12 cellular contexts compared by ENCODE assay signal in the genomic region with DNA sequence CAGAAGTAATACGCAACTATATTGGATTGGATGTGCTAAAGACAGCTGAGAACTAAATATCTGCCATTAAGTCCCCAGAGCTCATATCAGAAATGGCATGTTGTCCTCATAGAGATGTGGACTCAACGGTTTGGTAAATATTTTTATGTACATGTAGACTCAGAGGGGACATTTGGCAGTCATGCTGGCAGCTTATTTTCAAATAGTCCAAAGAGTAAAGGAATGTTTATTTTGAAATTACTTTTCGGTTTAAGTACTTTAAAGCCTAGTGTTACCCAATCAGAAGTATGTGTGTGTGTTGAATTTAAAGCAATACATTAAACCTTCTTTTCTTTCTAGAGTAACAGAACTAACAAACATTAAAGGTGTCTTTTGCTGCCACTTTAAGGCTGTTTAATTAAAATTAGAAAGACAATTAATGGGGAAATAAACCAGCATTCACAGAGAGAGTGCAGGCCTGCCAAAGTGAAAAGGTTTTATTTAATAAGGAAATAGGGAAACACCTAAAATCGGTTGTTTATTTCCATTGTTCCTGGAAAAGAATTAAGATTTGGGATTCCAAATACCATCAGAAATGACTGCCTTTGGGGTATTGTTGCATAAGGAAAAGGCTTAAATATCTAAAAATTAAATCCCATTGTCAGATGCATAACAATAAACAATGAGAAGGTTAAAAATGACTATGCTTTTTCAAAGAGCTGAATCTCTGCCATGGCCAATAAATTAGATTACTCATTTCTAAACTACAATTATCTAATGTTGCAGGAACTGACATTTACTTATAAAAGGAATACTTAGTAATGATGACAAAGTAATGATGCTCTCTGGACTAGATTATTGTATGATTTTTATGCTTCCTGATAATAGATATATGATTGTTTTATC.
DNase-seq lines count a peak whose midpoint lies in the region; ATAC-seq and TF ChIP-seq lines count a peak whose summit lies in the region.
"Had no signal": no experiment of that assay in that cellular context is flagged by ENCODE, and none has a peak within 500 bp of the region (broad histone marks: within the 10 kb centered on the region; RNA-seq: fewer than 3 reads in every experiment).

No MANE protein-coding gene starts in this region.

- RAD21 ChIA-PET in HCT116 (lab: Charles Lee; ENCODE audit: low non-redundant PET in 1 of 2, low total read pairs in 2 of 2, uncharacterized antibody in 2 of 2, unreplicated experiment in 2 of 2): no interaction called here

- H3K4me1 ChIP-seq in HCT116 (ENCODE audit: control insufficient read depth in 1 of 2, insufficient read depth in 2 of 2, low read length in 2 of 2) (peaks cover 0 to 7% of the 10 kb centered on the region in 2 experiments; a peak in 1 of 4 replicates), rectal smooth muscle tissue (ENCODE audit: control insufficient read depth, insufficient read depth, low read length) (no peaks in the 10 kb centered on the region), prostate gland (replicated peaks) (no peaks in the 10 kb centered on the region)
- H3K4me1 ChIP-seq: neural progenitor cell had no signal

- peak overlapping the region; percentile 2; the same call in 1 of the 2 replicates for H3K4me2 ChIP-seq in HCT116 (ENCODE audit: low read length)
- H3K4me2 ChIP-seq: neural progenitor cell had no signal

- CTCF ChIA-PET in HCT116 (lab: Charles Lee): no interaction called here

- no peak for TF ChIP-seq RAD21 in HCT116 (IDR thresholded peaks at IDR 0.05; ENCODE audit: low read depth)

- 55% methylated on average over 4 of the region's 4 CpGs for WGBS in prostate gland

- DNase-seq in HCT116 (ENCODE audit: low read depth, low spot score): no peak
- peak; percentile 31 for DNase-seq in LHCN-M2 (ENCODE audit: low read depth)
- DNase-seq in prostate gland (ENCODE audit: low spot score): no peak
- no peak for DNase-seq in anterior cingulate cortex (lab: John Stamatoyannopoulos, UW)
- no peak for DNase-seq in T-helper 2 cell treated with Interferon-gamma antibody and Interleukin-4, amounts not matched to agents 5 μg/mL and 100 μg/mL, for 36 hours (ENCODE audit: low spot score)
- DNase-seq: head of caudate nucleus, NCI-H1417 treated with DMSO at 0.1 percent for 48 hours had no signal

- H3K4me1 Mint-ChIP-seq in T-helper 2 cell treated with Interferon-gamma antibody and Interleukin-4, amounts not matched to agents 5 μg/mL and 100 μg/mL, for 36 hours (ENCODE audit: low read depth): peaks cover 7% of the 10 kb centered on the region
- H3K4me1 Mint-ChIP-seq: neural progenitor cell had no signal

- H2AFZ ChIP-seq in HCT116 (ENCODE audit: low read depth, low read length, poor library complexity, severe bottlenecking): peak overlapping the region; percentile 36
- H2AFZ ChIP-seq: neural progenitor cell had no signal

- peak; percentile 23 for ATAC-seq in GM18873 (IDR thresholded peaks at IDR 0.05; ENCODE audit: low FRiP score, unreplicated experiment)
- ATAC-seq in HCT116: no peak
- no peak for ATAC-seq in HG02571 (IDR thresholded peaks at IDR 0.05; ENCODE audit: unreplicated experiment)

- H3K27ac Mint-ChIP-seq in T-helper 2 cell treated with Interferon-gamma antibody and Interleukin-4, amounts not matched to agents 5 μg/mL and 100 μg/mL, for 36 hours: no peak overlapping the region
- H3K27ac Mint-ChIP-seq: neural progenitor cell; T-helper 1 cell treated with Interleukin-12 subunit alpha and Interleukin-12 subunit beta and Interleukin-4 antibody, amounts not matched to agents 30 μg/mL and 1 μg/mL, for 36 hours had no signal

- H3K4me3 Mint-ChIP-seq in T-helper 2 cell treated with Interferon-gamma antibody and Interleukin-4, amounts not matched to agents 5 μg/mL and 100 μg/mL, for 36 hours: no peak overlapping the region
- H3K4me3 Mint-ChIP-seq: neural progenitor cell; T-helper 1 cell treated with Interleukin-12 subunit alpha and Interleukin-12 subunit beta and Interleukin-4 antibody, amounts not matched to agents 30 μg/mL and 1 μg/mL, for 36 hours had no signal

- TF ChIP-seq CTCF in HCT116 (IDR thresholded peaks at IDR 0.05 in 2 of 3, conservative IDR thresholded peaks at IDR 0.05 in 1 of 3; ENCODE audit: borderline replicate concordance in 1 of 3, insufficient read depth in 1 of 3, low read depth in 2 of 3, low read length in 2 of 3) (no peak), prostate gland (IDR thresholded peaks at IDR 0.05) (no peak)

- no peaks in the 10 kb centered on the region for H3K27me3 ChIP-seq in HCT116 (ENCODE audit: insufficient read depth, low read length)
- H3K27me3 ChIP-seq in rectal smooth muscle tissue (ENCODE audit: control insufficient read depth, insufficient read depth, low read length): no peaks in the 10 kb centered on the region
- H3K27me3 ChIP-seq in prostate gland (replicated peaks; ENCODE audit: insufficient read depth): no peaks in the 10 kb centered on the region
- H3K27me3 ChIP-seq: neural progenitor cell had no signal

- H4K20me1 ChIP-seq in HCT116 (ENCODE audit: insufficient read depth): no peaks in the 10 kb centered on the region

- intact Hi-C loops in HCT116 (cut with micrococcal nuclease) (no loop called here), prostate gland (cut with DNase I) (no loop called here)

- no peaks in the 10 kb centered on the region for H3K9me3 Mint-ChIP-seq in T-helper 2 cell treated with Interferon-gamma antibody and Interleukin-4, amounts not matched to agents 5 μg/mL and 100 μg/mL, for 36 hours
- H3K9me3 Mint-ChIP-seq: neural progenitor cell; T-helper 1 cell treated with Interleukin-12 subunit alpha and Interleukin-12 subunit beta and Interleukin-4 antibody, amounts not matched to agents 30 μg/mL and 1 μg/mL, for 36 hours had no signal

- H3K9ac ChIP-seq in HCT116 (ENCODE audit: low read length) (no peak overlapping the region), rectal smooth muscle tissue (ENCODE audit: low read length) (no peak overlapping the region)
- H3K9ac ChIP-seq: neural progenitor cell had no signal

- H3K36me3 Mint-ChIP-seq in T-helper 2 cell treated with Interferon-gamma antibody and Interleukin-4, amounts not matched to agents 5 μg/mL and 100 μg/mL, for 36 hours (ENCODE audit: low read depth): no peaks in the 10 kb centered on the region
- H3K36me3 Mint-ChIP-seq: neural progenitor cell had no signal

- no peaks in the 10 kb centered on the region for H3K9me2 ChIP-seq in HCT116 (ENCODE audit: insufficient read depth)

- no peaks in the 10 kb centered on the region for H3K9me3 ChIP-seq in HCT116 (ENCODE audit: control insufficient read depth in 1 of 2, insufficient read depth in 1 of 2, low read depth in 1 of 2, low read length in 2 of 2)
- H3K9me3 ChIP-seq in prostate gland: no peaks in the 10 kb centered on the region

- H3K36me3 ChIP-seq in HCT116 (ENCODE audit: control insufficient read depth in 1 of 2, insufficient read depth in 2 of 2, low read length in 2 of 2): no peaks in the 10 kb centered on the region
- H3K36me3 ChIP-seq in rectal smooth muscle tissue (ENCODE audit: control insufficient read depth, insufficient read depth, low read length): no peaks in the 10 kb centered on the region
- H3K36me3 ChIP-seq in prostate gland: no peaks in the 10 kb centered on the region
- H3K36me3 ChIP-seq: neural progenitor cell had no signal

- no peaks in the 10 kb centered on the region for H3K79me2 ChIP-seq in HCT116 (ENCODE audit: insufficient read depth, low read length)

- H3K4me3 ChIP-seq in HCT116 (replicated peaks in 1 of 2; ENCODE audit: low read depth in 1 of 2, low read length in 2 of 2) (no peak overlapping the region), rectal smooth muscle tissue (ENCODE audit: low read length) (no peak overlapping the region), prostate gland (no peak overlapping the region)
- H3K4me3 ChIP-seq: neural progenitor cell had no signal

- TF ChIP-seq POLR2A in HCT116 (IDR thresholded peaks at IDR 0.05; ENCODE audit: borderline replicate concordance, extremely low read depth, insufficient read depth, insufficient read length): no peak
- TF ChIP-seq POLR2A in prostate gland (IDR thresholded peaks at IDR 0.05): no peak

- no TSS peak for BruUV-seq in HCT116 (replicated peaks; lab: Mats Ljungman, UMichigan)

- POLR2A ChIA-PET in HCT116 (lab: Charles Lee): no interaction called here

- peaks cover 3% of the 10 kb centered on the region for H3K27me3 Mint-ChIP-seq in T-helper 2 cell treated with Interferon-gamma antibody and Interleukin-4, amounts not matched to agents 5 μg/mL and 100 μg/mL, for 36 hours (ENCODE audit: low read depth)

- no peak overlapping the region for H3K27ac ChIP-seq in HCT116 (ENCODE audit: low read depth, low read length)
- H3K27ac ChIP-seq in rectal smooth muscle tissue (ENCODE audit: low read depth, low read length): peak overlapping the region; percentile 8
- no peak overlapping the region for H3K27ac ChIP-seq in prostate gland
- H3K27ac ChIP-seq: neural progenitor cell had no signal

TF ChIP-seq in HCT116, 20 proteins besides CTCF, POLR2A, EP300 and RAD21:
- TF ChIP-seq SP1 (IDR thresholded peaks at IDR 0.05; ENCODE audit: low read depth): no peak
- no peak for TF ChIP-seq POLR2AphosphoS5 (IDR thresholded peaks at IDR 0.05; ENCODE audit: low read depth, low read length)
- TF ChIP-seq, protein P1, sequence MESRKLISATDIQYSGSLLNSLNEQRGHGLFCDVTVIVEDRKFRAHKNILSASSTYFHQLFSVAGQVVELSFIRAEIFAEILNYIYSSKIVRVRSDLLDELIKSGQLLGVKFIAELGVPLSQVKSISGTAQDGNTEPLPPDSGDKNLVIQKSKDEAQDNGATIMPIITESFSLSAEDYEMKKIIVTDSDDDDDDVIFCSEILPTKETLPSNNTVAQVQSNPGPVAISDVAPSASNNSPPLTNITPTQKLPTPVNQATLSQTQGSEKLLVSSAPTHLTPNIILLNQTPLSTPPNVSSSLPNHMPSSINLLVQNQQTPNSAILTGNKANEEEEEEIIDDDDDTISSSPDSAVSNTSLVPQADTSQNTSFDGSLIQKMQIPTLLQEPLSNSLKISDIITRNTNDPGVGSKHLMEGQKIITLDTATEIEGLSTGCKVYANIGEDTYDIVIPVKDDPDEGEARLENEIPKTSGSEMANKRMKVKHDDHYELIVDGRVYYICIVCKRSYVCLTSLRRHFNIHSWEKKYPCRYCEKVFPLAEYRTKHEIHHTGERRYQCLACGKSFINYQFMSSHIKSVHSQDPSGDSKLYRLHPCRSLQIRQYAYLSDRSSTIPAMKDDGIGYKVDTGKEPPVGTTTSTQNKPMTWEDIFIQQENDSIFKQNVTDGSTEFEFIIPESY (IDR thresholded peaks at IDR 0.05; ENCODE audit: extremely low read depth, insufficient replicate concordance, low read length): no peak
- TF ChIP-seq CBX3 (IDR thresholded peaks at IDR 0.05; ENCODE audit: low read depth): no peak
- TF ChIP-seq ZFX (IDR thresholded peaks at IDR 0.05): no peak
- no peak; the same call in 1 of the 2 replicates for TF ChIP-seq FOSL1 (IDR thresholded peaks at IDR 0.05; ENCODE audit: low read depth)
